Comparison of ENCODE assay signal across 8 cellular contexts in genomic region chr17:27354051-27354490, GRCh38.
DNase-seq lines count a peak whose midpoint lies in the region; ATAC-seq, FAIRE-seq and TF ChIP-seq lines count a peak whose summit lies in the region.

No MANE protein-coding gene starts in this region.

- peak overlapping the region; percentile 89 for H3K27ac ChIP-seq in muscle layer of colon (ENCODE audit: low read depth, low read length)

- peaks cover 20% of the 10 kb centered on the region for H3K4me1 ChIP-seq in muscle layer of colon (ENCODE audit: insufficient read depth, low read length)

- DNase-seq in BJ (ENCODE audit: low read depth) (no peak), bronchial epithelial cell (ENCODE audit: low read depth) (no peak), RCC 7860 (ENCODE audit: low spot score) (no peak), putamen (ENCODE audit: low spot score) (no peak), NOMO-1 treated with DMSO at 0.1 percent for 48 hours (lab: John Stamatoyannopoulos, UW; ENCODE audit: unreplicated experiment) (no peak)
- no peak for DNase-seq in stimulated activated CD4-positive, alpha-beta T cell treated with anti-CD3 and anti-CD28 coated beads, Interleukin-4, amount 100 ng/mL, for 1 hour

- H3K4me3 ChIP-seq in BJ (ENCODE audit: low read depth, low read length) = peak overlapping the region; percentile 35
- H3K4me3 ChIP-seq in bronchial epithelial cell (ENCODE audit: low read depth, low read length) = peak overlapping the region; percentile 28
- peak overlapping the region; percentile 64 to 66 for H3K4me3 ChIP-seq in muscle layer of colon (ENCODE audit: low read depth in 1 of 2, low read length in 2 of 2)

- POLR2A ChIA-PET in BJ (lab: Charles Lee) = no interaction called here

- H3K36me3 ChIP-seq in BJ (ENCODE audit: control insufficient read depth, insufficient read depth, low read length) (no peaks in the 10 kb centered on the region; the same call in 1 of the 2 replicates), bronchial epithelial cell (ENCODE audit: control insufficient read depth, insufficient read depth, low read length) (no peaks in the 10 kb centered on the region), muscle layer of colon (ENCODE audit: insufficient read depth, low read length) (no peaks in the 10 kb centered on the region)

- no peak for FAIRE-seq in bronchial epithelial cell (lab: Jason Lieb, UNC)
- no peak for FAIRE-seq in RCC 7860 (lab: Jason Lieb, UNC)

- no peaks in the 10 kb centered on the region for H3K27me3 ChIP-seq in BJ (ENCODE audit: control insufficient read depth, insufficient read depth, low read length)
- no peaks in the 10 kb centered on the region for H3K27me3 ChIP-seq in bronchial epithelial cell (ENCODE audit: control insufficient read depth, insufficient read depth, low read length)
- no peaks in the 10 kb centered on the region for H3K27me3 ChIP-seq in muscle layer of colon (ENCODE audit: control insufficient read depth in 1 of 2, insufficient read depth in 2 of 2, low read length in 2 of 2)

- no peaks in the 10 kb centered on the region for H3K9me3 ChIP-seq in muscle layer of colon (ENCODE audit: low read length)

- H3K9ac ChIP-seq in muscle layer of colon (ENCODE audit: low read length) = peak overlapping the region; percentile 7

- peak; percentile 8 for ATAC-seq in HG03460 (IDR thresholded peaks at IDR 0.05; ENCODE audit: unreplicated experiment)

- TF ChIP-seq CTCF in BJ (IDR thresholded peaks at IDR 0.05; ENCODE audit: insufficient read depth, low read depth, low read length) (no peak), bronchial epithelial cell (IDR thresholded peaks at IDR 0.05; ENCODE audit: insufficient read depth, low read length, severe bottlenecking) (no peak)

- CTCF ChIA-PET in BJ (lab: Yijun Ruan, JAX) = interaction anchor here (0.6 to 17.8 kb wide), 34 partner anchors 9 to 296 kb away, joined by 3 to 231 read pairs (median 4); partner anchors contain the start of genes KSR1 and WSB1
